ENCODE assay signal across 16 cellular contexts in genomic region chr1:9286556-9286955, GRCh38. TPM values are rescaled to one million over a fixed set of nuclear protein-coding genes. Genes with fewer than 3 reads are reported as not detected.
A peak's percentile ranks its signal among the peaks of the same experiment; 100 is the strongest.
DNase-seq lines count a peak whose midpoint lies in the region; ATAC-seq and TF ChIP-seq lines count a peak whose summit lies in the region.
"Had no signal": no experiment of that assay in that cellular context is flagged by ENCODE, and none has a peak within 500 bp of the region (broad histone marks: within the 10 kb centered on the region; RNA-seq: fewer than 3 reads in every experiment).

No MANE protein-coding gene starts in this region.

- H3F3A ChIP-seq in MM.1S (ENCODE audit: insufficient read depth, low read length): peaks cover 22% of the 10 kb centered on the region; the same call in 1 of the 2 replicates

- no peak overlapping the region for H3K4me2 ChIP-seq in MM.1S (ENCODE audit: low read depth, low read length)
- H3K4me2 ChIP-seq: A549 had no signal

- peak overlapping the region; percentile 42 for H3K27ac Mint-ChIP-seq in activated CD4-positive, alpha-beta memory T cell treated with anti-CD3 and anti-CD28 coated beads, Interleukin-2, amount 10 ng/mL, durations not matched to agents 7 days and 5 days
- H3K27ac Mint-ChIP-seq in activated CD4-positive, alpha-beta memory T cell treated with anti-CD3 and anti-CD28 coated beads for 36 hours: no peak overlapping the region
- H3K27ac Mint-ChIP-seq: CD4-positive, alpha-beta T cell had no signal

- H3K36me3 Mint-ChIP-seq in activated CD4-positive, alpha-beta memory T cell treated with anti-CD3 and anti-CD28 coated beads, Interleukin-2, amount 10 ng/mL, durations not matched to agents 7 days and 5 days (ENCODE audit: low read depth): peaks cover 37% of the 10 kb centered on the region
- H3K36me3 Mint-ChIP-seq in activated CD4-positive, alpha-beta memory T cell treated with anti-CD3 and anti-CD28 coated beads for 36 hours: peaks cover 4% of the 10 kb centered on the region

- POLR2A ChIA-PET in activated CD4-positive, alpha-beta memory T cell treated with anti-CD3 and anti-CD28 coated beads, Interleukin-2, amount 10 ng/mL, durations not matched to agents 7 days and 5 days (lab: Charles Lee): no interaction called here
- POLR2A ChIA-PET in activated CD4-positive, alpha-beta memory T cell treated with anti-CD3 and anti-CD28 coated beads for 36 hours (lab: Charles Lee): no interaction called here

- ATAC-seq in mucosa of descending colon (peak; percentile 32), HG03521 (IDR thresholded peaks at IDR 0.05; ENCODE audit: unreplicated experiment) (no peak)
- ATAC-seq: A549, HepG2 had no signal

- H3K4me3 Mint-ChIP-seq in activated CD4-positive, alpha-beta memory T cell treated with anti-CD3 and anti-CD28 coated beads, Interleukin-2, amount 10 ng/mL, durations not matched to agents 7 days and 5 days: no peak overlapping the region
- no peak overlapping the region for H3K4me3 Mint-ChIP-seq in activated CD4-positive, alpha-beta memory T cell treated with anti-CD3 and anti-CD28 coated beads for 36 hours
- H3K4me3 Mint-ChIP-seq: CD4-positive, alpha-beta T cell had no signal

- no peaks in the 10 kb centered on the region for H3K9me2 ChIP-seq in MM.1S (replicated peaks; ENCODE audit: insufficient read depth, low read length)

- peaks cover 34% of the 10 kb centered on the region for H3K4me1 ChIP-seq in MM.1S (ENCODE audit: low read length)
- H3K4me1 ChIP-seq in mucosa of descending colon (ENCODE audit: low read depth): peaks cover 9% of the 10 kb centered on the region

- H3K27me3 ChIP-seq in MM.1S (replicated peaks; ENCODE audit: insufficient read depth, low read length): no peaks in the 10 kb centered on the region
- no peaks in the 10 kb centered on the region for H3K27me3 ChIP-seq in WERI-Rb-1 (ENCODE audit: insufficient read depth, low read depth, severe bottlenecking)

- H3K9ac ChIP-seq in MM.1S (ENCODE audit: low read length): no peak overlapping the region
- H3K9ac ChIP-seq: GM23248 had no signal

- H2AFZ ChIP-seq in MM.1S (ENCODE audit: low read length): 0 out of 2 replicates have a peak overlapping the region, but pooled peaks have one; percentile 17
- H2AFZ ChIP-seq: GM23248 had no signal

- peaks cover 31% of the 10 kb centered on the region for H3K9me3 Mint-ChIP-seq in activated CD4-positive, alpha-beta memory T cell treated with anti-CD3 and anti-CD28 coated beads, Interleukin-2, amount 10 ng/mL, durations not matched to agents 7 days and 5 days
- H3K9me3 Mint-ChIP-seq in activated CD4-positive, alpha-beta memory T cell treated with anti-CD3 and anti-CD28 coated beads for 36 hours: peaks cover 32% of the 10 kb centered on the region

- no peaks in the 10 kb centered on the region for H3K79me2 ChIP-seq in MM.1S (ENCODE audit: low read length)

- H3K27me3 Mint-ChIP-seq in activated CD4-positive, alpha-beta memory T cell treated with anti-CD3 and anti-CD28 coated beads, Interleukin-2, amount 10 ng/mL, durations not matched to agents 7 days and 5 days: peaks cover 3% of the 10 kb centered on the region
- H3K27me3 Mint-ChIP-seq in activated CD4-positive, alpha-beta memory T cell treated with anti-CD3 and anti-CD28 coated beads for 36 hours: no peaks in the 10 kb centered on the region
- H3K27me3 Mint-ChIP-seq: CD4-positive, alpha-beta T cell had no signal

- H3K36me3 ChIP-seq in MM.1S (replicated peaks; ENCODE audit: insufficient read depth, low read length): no peaks in the 10 kb centered on the region
- no peaks in the 10 kb centered on the region for H3K36me3 ChIP-seq in WERI-Rb-1
- H3K36me3 ChIP-seq in mucosa of descending colon (ENCODE audit: low read depth): no peaks in the 10 kb centered on the region

- no peaks in the 10 kb centered on the region for H4K20me1 ChIP-seq in MM.1S (ENCODE audit: insufficient read depth, low read length)

- H3K9me3 ChIP-seq in MM.1S (replicated peaks; ENCODE audit: insufficient read depth, low read length): no peaks in the 10 kb centered on the region
- peaks cover 18% of the 10 kb centered on the region for H3K9me3 ChIP-seq in WERI-Rb-1 (ENCODE audit: severe bottlenecking)
- H3K9me3 ChIP-seq in mucosa of descending colon: peaks cover 14% of the 10 kb centered on the region

- CTCF ChIA-PET in activated CD4-positive, alpha-beta memory T cell treated with anti-CD3 and anti-CD28 coated beads, Interleukin-2, amount 10 ng/mL, durations not matched to agents 7 days and 5 days (lab: Charles Lee): interaction anchor here (6.2 kb wide), 1 partner anchor 19 kb away, joined by 52 read pairs; no protein-coding TSS in a partner anchor
- CTCF ChIA-PET in activated CD4-positive, alpha-beta memory T cell treated with anti-CD3 and anti-CD28 coated beads for 36 hours (lab: Charles Lee): interaction anchor here (2.2 to 5.9 kb wide), 2 partner anchors 205 to 206 kb away, joined by 7 to 191 read pairs; no protein-coding TSS in a partner anchor

- H3K4me1 Mint-ChIP-seq in activated CD4-positive, alpha-beta memory T cell treated with anti-CD3 and anti-CD28 coated beads, Interleukin-2, amount 10 ng/mL, durations not matched to agents 7 days and 5 days: peaks cover 66% of the 10 kb centered on the region
- peaks cover 40% of the 10 kb centered on the region for H3K4me1 Mint-ChIP-seq in activated CD4-positive, alpha-beta memory T cell treated with anti-CD3 and anti-CD28 coated beads for 36 hours (ENCODE audit: low read depth)

- DNase-seq in activated CD4-positive, alpha-beta memory T cell treated with anti-CD3 and anti-CD28 coated beads, Interleukin-2, amount 10 ng/mL, durations not matched to agents 7 days and 5 days: no peak
- no peak for DNase-seq in activated CD4-positive, alpha-beta memory T cell treated with anti-CD3 and anti-CD28 coated beads for 36 hours
- peak; percentile 71 for DNase-seq in MM.1S
- DNase-seq in WERI-Rb-1: no peak
- DNase-seq in mucosa of descending colon: peak in 1 of 3 donors; percentile 36
- DNase-seq in NCI-H446 (lab: John Stamatoyannopoulos, UW): no peak
- DNase-seq: AML-193; Caco-2; CD4-positive, alpha-beta T cell; GM23248; HCEC 1CT had no signal

- no peak overlapping the region for H3K4me3 ChIP-seq in MM.1S (ENCODE audit: low read length)
- H3K4me3 ChIP-seq in WERI-Rb-1 (ENCODE audit: low read depth, low read length): no peak overlapping the region
- H3K4me3 ChIP-seq in mucosa of descending colon: no peak overlapping the region
- H3K4me3 ChIP-seq: A549, GM23248 had no signal

- no peak overlapping the region for H3K27ac ChIP-seq in MM.1S (ENCODE audit: low read length)
- H3K27ac ChIP-seq in WERI-Rb-1: peak overlapping the region; percentile 82
- H3K27ac ChIP-seq: 22Rv1, A549, C4-2B, GM23248 had no signal

- intact Hi-C loops in activated CD4-positive, alpha-beta memory T cell treated with anti-CD3 and anti-CD28 coated beads for 36 hours (cut with micrococcal nuclease): no loop called here
- intact Hi-C loops in mucosa of descending colon (cut with DNase I, micrococcal nuclease): loop anchor here (10.0 kb wide), 2 partner anchors 168 to 198 kb away; no protein-coding TSS in a partner anchor

- no peak for TF ChIP-seq CTCF in MM.1S (IDR thresholded peaks at IDR 0.05; ENCODE audit: low read length)
- TF ChIP-seq CTCF in WERI-Rb-1 (IDR thresholded peaks at IDR 0.05; ENCODE audit: low read depth, low read length): no peak
- no peak for TF ChIP-seq CTCF in mucosa of descending colon (IDR thresholded peaks at IDR 0.05)

RNA-seq across cellular contexts. Expression of gene SPSB1, which starts 6.1 kb away (rescaled TPM):
- total RNA-seq in activated CD4-positive, alpha-beta memory T cell treated with anti-CD3 and anti-CD28 coated beads, Interleukin-2, amount 10 ng/mL, durations not matched to agents 7 days and 5 days: 10 to 100 TPM; 17.4 to 18.0 TPM
- total RNA-seq in activated CD4-positive, alpha-beta memory T cell treated with anti-CD3 and anti-CD28 coated beads for 36 hours: 10 to 100 TPM; 11.0 to 12.5 TPM
- total RNA-seq in mucosa of descending colon: 10 to 100 TPM; 22.1 to 35.5 (median 26.1) TPM

RNA-seq across cellular contexts. Expression of gene H6PD, which starts 52.0 kb away (rescaled TPM):
- 10 to 100 TPM; 12.9 to 13.2 TPM for total RNA-seq in activated CD4-positive, alpha-beta memory T cell treated with anti-CD3 and anti-CD28 coated beads, Interleukin-2, amount 10 ng/mL, durations not matched to agents 7 days and 5 days
- 10 to 100 TPM in 1 of 2 experiments, 1 to 10 TPM in 1; 9.3 to 10.4 TPM for total RNA-seq in activated CD4-positive, alpha-beta memory T cell treated with anti-CD3 and anti-CD28 coated beads for 36 hours
- total RNA-seq in mucosa of descending colon: 10 to 100 TPM; 27.6 to 35.3 (median 31.9) TPM
